In genomic region chr3:72042397-72043211, GRCh38 we compare ENCODE assay signal across 1 cellular context.
TF ChIP-seq lines count a peak whose summit lies in the region.

No MANE protein-coding gene starts in this region.

TF ChIP-seq in H1, 55 proteins besides CTCF, POLR2A, EP300 and RAD21 (continued from another document):
- TF ChIP-seq CHD7 (IDR thresholded peaks at IDR 0.05; ENCODE audit: insufficient replicate concordance, low read length) (no peak), ZNF274 (IDR thresholded peaks at IDR 0.05; ENCODE audit: borderline replicate concordance, extremely low read depth, low read length) (no peak), EGR1 (IDR thresholded peaks at IDR 0.05; ENCODE audit: borderline replicate concordance, low read depth, low read length) (no peak), YY1 (IDR thresholded peaks at IDR 0.05; ENCODE audit: low read depth, low read length) (no peak), CEBPB (IDR thresholded peaks at IDR 0.05; ENCODE audit: low read depth, low read length) (no peak), GABPA (IDR thresholded peaks at IDR 0.05; ENCODE audit: borderline replicate concordance, insufficient read depth, low read length) (no peak)
